8 cellular contexts compared by ENCODE assay signal in the genomic region with DNA sequence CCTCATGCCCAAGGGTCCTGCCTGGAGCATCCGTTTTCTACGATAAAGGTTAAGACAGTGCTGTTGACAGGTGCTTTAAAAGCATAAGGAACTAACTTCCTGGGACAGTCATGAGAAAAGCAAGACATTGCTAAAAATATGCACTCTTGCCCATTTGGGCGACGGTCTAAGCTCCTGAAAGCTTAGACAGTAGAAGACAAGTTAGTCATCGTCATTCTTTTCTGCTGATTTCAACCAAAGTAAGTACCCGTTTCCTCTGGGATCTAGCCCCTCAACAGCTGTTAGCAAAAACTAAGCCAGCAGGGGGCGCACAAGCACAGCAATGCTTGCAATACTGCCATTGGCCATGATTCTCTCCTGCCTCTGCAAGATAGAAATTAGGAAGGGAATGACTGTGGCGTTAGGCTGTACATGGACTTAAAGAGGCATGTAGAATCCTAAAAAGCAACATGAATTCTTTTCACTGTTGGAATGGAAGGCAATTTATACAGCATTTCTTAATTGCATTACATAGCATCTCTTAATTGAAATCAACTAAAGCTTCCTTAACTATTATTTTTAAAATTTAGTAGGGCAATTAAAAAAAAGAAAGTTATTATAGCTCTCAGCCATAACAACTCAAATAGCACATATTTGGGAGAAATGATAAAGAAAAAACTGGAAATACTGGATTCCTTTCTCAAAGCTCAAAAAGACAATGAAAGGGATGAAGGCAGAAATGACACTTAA.
A peak's percentile ranks its signal among the peaks of the same experiment; 100 is the strongest.
DNase-seq lines count a peak whose midpoint lies in the region; ATAC-seq and TF ChIP-seq lines count a peak whose summit lies in the region.

No MANE protein-coding gene starts in this region.

- 14 to 18% methylated on average over 8 of the region's 8 CpGs for WGBS in lower leg skin, 2 donors

- intact Hi-C loops in activated CD4-positive, alpha-beta T cell treated with anti-CD3 and anti-CD28 coated beads, Interleukin-2, amount 10 ng/mL, durations not matched to agents 24 days and 14 days (cut with micrococcal nuclease), result loop anchor here (1.0 kb wide), 2 partner anchors 376 to 646 kb away; no protein-coding TSS in a partner anchor
- intact Hi-C loops in lower leg skin (cut with DNase I; ENCODE audit: low total_unique reads), result loop anchor here (5.0 to 10.0 kb wide), 2 partner anchors 647 to 715 kb away; no protein-coding TSS in a partner anchor

- ATAC-seq in GM19035 (IDR thresholded peaks at IDR 0.05; ENCODE audit: unreplicated experiment) (peak; percentile 76), HG03571 (IDR thresholded peaks at IDR 0.05; ENCODE audit: unreplicated experiment) (peak; percentile 86)

- H3K36me3 Mint-ChIP-seq in activated CD4-positive, alpha-beta T cell treated with anti-CD3 and anti-CD28 coated beads, Interleukin-2, amount 10 ng/mL, durations not matched to agents 24 days and 14 days (ENCODE audit: low read depth), result no peaks in the 10 kb centered on the region

- no peaks in the 10 kb centered on the region for H3K9me3 Mint-ChIP-seq in activated CD4-positive, alpha-beta T cell treated with anti-CD3 and anti-CD28 coated beads, Interleukin-2, amount 10 ng/mL, durations not matched to agents 24 days and 14 days

- no peak overlapping the region for H3K4me3 ChIP-seq in lower leg skin (ENCODE audit: low read depth, poor library complexity, severe bottlenecking)

- peaks cover 9% of the 10 kb centered on the region for H3K27me3 Mint-ChIP-seq in activated CD4-positive, alpha-beta T cell treated with anti-CD3 and anti-CD28 coated beads, Interleukin-2, amount 10 ng/mL, durations not matched to agents 24 days and 14 days

- no peak for TF ChIP-seq POLR2A in lower leg skin (IDR thresholded peaks at IDR 0.05)

- no peak overlapping the region for H3K4me3 Mint-ChIP-seq in activated CD4-positive, alpha-beta T cell treated with anti-CD3 and anti-CD28 coated beads, Interleukin-2, amount 10 ng/mL, durations not matched to agents 24 days and 14 days

- TF ChIP-seq CTCF in lower leg skin (IDR thresholded peaks at IDR 0.05), result peak in 1 of 3 donors; percentile 62

- DNase-seq in Ammon's horn (ENCODE audit: low spot score) (peak; percentile 94), NCI-H69 (lab: John Stamatoyannopoulos, UW) (peak; percentile 93), dermis blood vessel endothelial cell (peak; percentile 90), lower leg skin (ENCODE audit: low spot score in 2 of 2) (peak; percentile 82 to 96)
- peak; percentile 95 for DNase-seq in activated CD4-positive, alpha-beta T cell treated with anti-CD3 and anti-CD28 coated beads, Interleukin-2, amount 10 ng/mL, durations not matched to agents 24 days and 14 days
- DNase-seq in stimulated activated CD4-positive, alpha-beta T cell treated with anti-CD3 and anti-CD28 coated beads, TNF-alpha, amount 100 ng/mL, for 4 hours (ENCODE audit: low read depth in 3 of 3), result peak; percentile 60 to 84 (median 69)

- H3K27ac Mint-ChIP-seq in activated CD4-positive, alpha-beta T cell treated with anti-CD3 and anti-CD28 coated beads, Interleukin-2, amount 10 ng/mL, durations not matched to agents 24 days and 14 days, result no peak overlapping the region

- no peaks in the 10 kb centered on the region for H3K4me1 Mint-ChIP-seq in activated CD4-positive, alpha-beta T cell treated with anti-CD3 and anti-CD28 coated beads, Interleukin-2, amount 10 ng/mL, durations not matched to agents 24 days and 14 days
